Comparison of ENCODE assay signal across 23 cellular contexts in genomic region chr10:82084496-82084895, GRCh38.
"Had no signal": no experiment of that assay in that cellular context is flagged by ENCODE, and none has a peak within 500 bp of the region (broad histone marks: within the 10 kb centered on the region; RNA-seq: fewer than 3 reads in every experiment).

No MANE protein-coding gene starts in this region.

- H3K36me3 Mint-ChIP-seq: mesothelial cell of epicardium, naive B cell had no signal

- H3K4me1 Mint-ChIP-seq: endodermal cell, mesothelial cell of epicardium, naive B cell had no signal

- ATAC-seq: effector memory CD8-positive, alpha-beta T cell; esophagus mucosa; gastrocnemius medialis; heart right ventricle; left cardiac atrium; left lung; left ventricle myocardium superior; lower lobe of right lung; mucosa of descending colon had no signal

- H3K4me3 Mint-ChIP-seq: dendritic cell treated with granulocyte-macrophage colony-stimulating factor and Interleukin-4, amounts not matched to agents 40 ng/mL and 50 ng/mL, for 4 days; effector memory CD8-positive, alpha-beta T cell; endodermal cell; mesothelial cell of epicardium; naive B cell had no signal

- H3K27me3 Mint-ChIP-seq: dendritic cell treated with granulocyte-macrophage colony-stimulating factor and Interleukin-4, amounts not matched to agents 40 ng/mL and 50 ng/mL, for 4 days; effector memory CD8-positive, alpha-beta T cell; naive B cell had no signal

- H3K9me3 Mint-ChIP-seq: endodermal cell, mesothelial cell of epicardium had no signal

- DNase-seq: colonic mucosa; cortex of kidney; effector CD8-positive, alpha-beta T cell; effector memory CD8-positive, alpha-beta T cell; erythroblast; esophagus squamous epithelium; foreskin fibroblast; foreskin melanocyte; gastrocnemius medialis; glutamatergic neuron; heart right ventricle; hippocampal formation; left cardiac atrium; left lung; left ventricle myocardium superior; lower lobe of right lung; mesenchymal stem cell; mucosa of descending colon; naive B cell had no signal

- H3K9me3 ChIP-seq: colonic mucosa, esophagus squamous epithelium, gastrocnemius medialis, lower lobe of right lung, mucosa of descending colon had no signal

- H3K27ac Mint-ChIP-seq: dendritic cell treated with granulocyte-macrophage colony-stimulating factor and Interleukin-4, amounts not matched to agents 40 ng/mL and 50 ng/mL, for 4 days; effector memory CD8-positive, alpha-beta T cell; endodermal cell; mesothelial cell of epicardium; naive B cell had no signal
